ENCODE assay signal across 11 cellular contexts in the genomic region with DNA sequence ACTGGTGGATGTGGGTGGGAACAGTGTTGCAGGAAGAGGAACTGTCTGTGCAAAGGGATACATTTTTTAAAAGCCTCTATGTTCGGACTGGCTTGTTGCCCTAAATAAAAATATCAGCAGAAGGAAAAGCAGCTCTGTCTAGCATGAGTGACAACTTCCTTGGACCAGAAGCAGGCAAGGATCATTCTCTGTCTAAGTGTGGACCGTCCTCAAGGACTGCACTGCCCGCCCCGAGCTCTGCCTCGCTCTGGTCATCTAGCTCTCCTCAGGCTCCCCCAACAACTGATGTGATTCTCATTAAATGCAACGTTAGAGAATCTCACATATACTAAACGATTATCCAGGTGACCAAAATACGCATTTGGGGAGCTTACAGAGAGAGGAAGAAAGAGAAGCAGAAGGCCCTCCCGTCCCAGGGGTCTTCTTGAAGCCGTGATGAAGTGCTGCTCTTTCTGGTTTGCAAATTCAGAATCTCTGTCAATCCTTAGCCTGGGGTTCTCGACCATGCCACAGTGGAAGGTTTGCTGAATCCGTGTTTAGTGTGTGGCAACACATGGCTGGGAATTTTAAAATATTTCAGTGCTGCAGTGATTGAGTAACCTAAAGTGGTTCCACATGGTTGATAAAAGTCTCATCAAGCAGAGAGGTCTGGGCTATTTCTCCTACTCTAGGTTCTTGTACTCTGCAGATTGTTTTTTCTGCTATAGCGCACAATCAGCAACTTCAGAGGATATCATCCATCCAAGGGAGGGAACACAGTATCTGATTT.
DNase-seq lines count a peak whose midpoint lies in the region; ATAC-seq and TF ChIP-seq lines count a peak whose summit lies in the region.
"Had no signal": no experiment of that assay in that cellular context is flagged by ENCODE, and none has a peak within 500 bp of the region (broad histone marks: within the 10 kb centered on the region; RNA-seq: fewer than 3 reads in every experiment).

No MANE protein-coding gene starts in this region.

- H3K27me3 ChIP-seq in left ventricle myocardium inferior (ENCODE audit: low read depth) = no peaks in the 10 kb centered on the region

- intact Hi-C loops in left ventricle myocardium inferior (cut with micrococcal nuclease) = no loop called here

- DNase-seq in GM03348 (ENCODE audit: low spot score) (peak; percentile 71), left ventricle myocardium inferior (no peak), activated gamma-delta T cell treated with Interleukin-2 at 50 U/mL for 16 hours (no peak), HuH-7 (ENCODE audit: low spot score) (no peak)
- no peak for DNase-seq in activated naive CD4-positive, alpha-beta T cell treated with Interleukin-2 at 50 U/mL for 16 hours
- no peak for DNase-seq in activated CD4-positive, CD25-positive, alpha-beta regulatory T cell (lab: John Stamatoyannopoulos, UW)
- DNase-seq: activated CD4-positive, alpha-beta T cell treated with anti-CD3 and anti-CD28 coated beads for 36 hours; central memory CD4-positive, alpha-beta T cell; COR-L47 had no signal

- no peaks in the 10 kb centered on the region for H3K36me3 ChIP-seq in left ventricle myocardium inferior

- peak; percentile 41 for ATAC-seq in GM21447 (IDR thresholded peaks at IDR 0.05; ENCODE audit: unreplicated experiment)
- peak; percentile 68 for ATAC-seq in HG03432 (IDR thresholded peaks at IDR 0.05; ENCODE audit: unreplicated experiment)
- ATAC-seq: activated CD4-positive, alpha-beta T cell treated with anti-CD3 and anti-CD28 coated beads for 36 hours had no signal

- no peak for TF ChIP-seq CTCF in left ventricle myocardium inferior (IDR thresholded peaks at IDR 0.05; ENCODE audit: borderline replicate concordance)

- no peaks in the 10 kb centered on the region for H3K9me3 ChIP-seq in left ventricle myocardium inferior (replicated peaks)

- H3K4me1 ChIP-seq in left ventricle myocardium inferior = peaks cover 34% of the 10 kb centered on the region

- peak overlapping the region; percentile 7 for H3K4me3 ChIP-seq in left ventricle myocardium inferior

- H3K27ac ChIP-seq in left ventricle myocardium inferior (replicated peaks) = peak overlapping the region; percentile 75
